Comparison of ENCODE assay signal across 10 cellular contexts in the genomic region with DNA sequence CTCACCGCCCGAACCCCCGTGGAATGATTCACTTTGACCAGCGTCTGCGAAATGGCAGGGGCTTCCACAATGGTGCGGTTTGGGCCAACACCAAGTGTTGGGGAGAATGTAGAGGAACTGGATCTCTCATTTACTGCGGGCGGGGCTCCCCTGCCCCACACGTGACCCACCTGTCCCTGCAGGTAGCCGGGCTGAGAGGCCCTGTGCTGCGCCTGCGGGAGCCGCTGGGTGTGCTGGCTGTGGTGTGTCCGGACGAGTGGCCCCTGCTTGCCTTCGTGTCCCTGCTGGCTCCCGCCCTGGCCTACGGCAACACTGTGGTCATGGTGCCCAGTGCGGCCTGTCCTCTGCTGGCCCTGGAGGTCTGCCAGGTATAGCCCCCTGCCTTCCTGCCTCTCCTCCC. TPM values are rescaled to one million over a fixed set of nuclear protein-coding genes. Genes with fewer than 3 reads are reported as not detected.
DNase-seq lines count a peak whose midpoint lies in the region; ATAC-seq and TF ChIP-seq lines count a peak whose summit lies in the region.
"Had no signal": no experiment of that assay in that cellular context is flagged by ENCODE, and none has a peak within 500 bp of the region (broad histone marks: within the 10 kb centered on the region; RNA-seq: fewer than 3 reads in every experiment).

No MANE protein-coding gene starts in this region.

- H3K9me3 ChIP-seq in heart right ventricle = no peaks in the 10 kb centered on the region

- WGBS in heart right ventricle, 2 donors = 93 to 94% methylated on average over 19 of the region's 19 CpGs
- WGBS in urinary bladder = 81% methylated on average over 19 of the region's 19 CpGs

- H3K27me3 ChIP-seq in heart right ventricle = no peaks in the 10 kb centered on the region

- H3K4me3 ChIP-seq in heart right ventricle (no peak overlapping the region), urinary bladder (ENCODE audit: low read depth, low read length) (no peak overlapping the region)

- H3K27ac Mint-ChIP-seq in activated naive CD8-positive, alpha-beta T cell = peak overlapping the region; percentile 28
- peak overlapping the region; percentile 100 for H3K27ac Mint-ChIP-seq in memory B cell

- H3K4me1 ChIP-seq in heart right ventricle (peaks cover 6 to 39% (median 23%) of the 10 kb centered on the region in 9 donors), urinary bladder (ENCODE audit: insufficient read depth) (no peaks in the 10 kb centered on the region)

- no peaks in the 10 kb centered on the region for H3K27me3 Mint-ChIP-seq in activated naive CD8-positive, alpha-beta T cell
- H3K27me3 Mint-ChIP-seq in memory B cell = no peaks in the 10 kb centered on the region

- peaks cover 0 to 39% (median 7%) of the 10 kb centered on the region in 9 donors for H3K36me3 ChIP-seq in heart right ventricle
- H3K36me3 ChIP-seq in urinary bladder (ENCODE audit: insufficient read depth) = peaks cover 2% of the 10 kb centered on the region

- peaks cover 40% of the 10 kb centered on the region for H3K4me1 Mint-ChIP-seq in activated naive CD8-positive, alpha-beta T cell (ENCODE audit: low read depth)
- H3K4me1 Mint-ChIP-seq in memory B cell = peaks cover 15% of the 10 kb centered on the region

- no peaks in the 10 kb centered on the region for H3K9me3 Mint-ChIP-seq in activated naive CD8-positive, alpha-beta T cell (ENCODE audit: low read depth)
- H3K9me3 Mint-ChIP-seq in memory B cell = peaks cover 3% of the 10 kb centered on the region

- H3K27ac ChIP-seq in heart right ventricle (peak overlapping the region; percentile 58 to 86 (median 74)), urinary bladder (ENCODE audit: low read depth) (peak overlapping the region; percentile 70)

- H3K4me3 Mint-ChIP-seq in activated naive CD8-positive, alpha-beta T cell = no peak overlapping the region
- no peak overlapping the region for H3K4me3 Mint-ChIP-seq in memory B cell

- ATAC-seq in heart right ventricle = peak in 1 of 8 donors; percentile 9
- no peak for ATAC-seq in Right ventricle myocardium superior (ENCODE audit: poor library complexity)
- no peak for ATAC-seq in memory B cell (ENCODE audit: low read depth)
- no peak for ATAC-seq in GM19351 (IDR thresholded peaks at IDR 0.05; ENCODE audit: unreplicated experiment)

- TF ChIP-seq CTCF in heart right ventricle (IDR thresholded peaks at IDR 0.05) = no peak

- H3K36me3 Mint-ChIP-seq in activated naive CD8-positive, alpha-beta T cell = peaks cover 4% of the 10 kb centered on the region
- H3K36me3 Mint-ChIP-seq in memory B cell = peaks cover 15% of the 10 kb centered on the region

- intact Hi-C loops in heart right ventricle (cut with DNase I) = no loop called here
- intact Hi-C loops in Right ventricle myocardium superior (cut with DNase I) = no loop called here

- DNase-seq in heart right ventricle (no peak), Right ventricle myocardium superior (no peak), memory B cell (ENCODE audit: low spot score in 2 of 2) (no peak), islet precursor cell (no peak), T1000 (lab: John Stamatoyannopoulos, UW) (no peak)
- DNase-seq: activated gamma-delta T cell, dermis blood vessel endothelial cell had no signal

RNA-seq across cellular contexts. Expression of gene FLT3LG, which starts 5.8 kb away (rescaled TPM):
- total RNA-seq in heart right ventricle (10 to 100 TPM in 1 of 10 donors, 1 to 10 TPM in 9; 1.6 to 14.8 (median 3.1) TPM), Right ventricle myocardium superior (3.6 TPM), urinary bladder (3.4 TPM)
- polyA plus RNA-seq in heart right ventricle (10 to 100 TPM in 1 of 2 donors, 1 to 10 TPM in 1; 4.2 to 14.0 TPM), urinary bladder (18.8 TPM)

RNA-seq across cellular contexts. Expression of gene ALDH16A1, which starts 15.2 kb away (rescaled TPM):
- total RNA-seq in heart right ventricle = 10 to 100 TPM in 3 of 10 donors, 1 to 10 TPM in 7; 4.4 to 14.9 (median 7.4) TPM
- polyA plus RNA-seq in heart right ventricle = 10 to 100 TPM; 17.8 to 19.9 TPM
- total RNA-seq in Right ventricle myocardium superior = 10.8 TPM
- total RNA-seq in urinary bladder = 14.2 TPM
- 34.7 TPM for polyA plus RNA-seq in urinary bladder

RNA-seq across cellular contexts. Expression of gene PIH1D1, which starts 16.6 kb away (rescaled TPM):
- total RNA-seq in heart right ventricle (10 to 100 TPM; 15.7 to 42.1 (median 25.7) TPM), Right ventricle myocardium superior (28.1 TPM), urinary bladder (49.6 TPM)
- polyA plus RNA-seq in heart right ventricle (10 to 100 TPM; 32.5 to 60.0 TPM), urinary bladder (69.6 TPM)

RNA-seq across cellular contexts. Expression of gene RPL13A, which starts 19.2 kb away (rescaled TPM):
- 1,000 to 10,000 TPM; 1,171 to 1,844 (median 1,328) TPM for total RNA-seq in heart right ventricle
- polyA plus RNA-seq in heart right ventricle = 1,000 to 10,000 TPM; 1,376 to 2,740 TPM
- 1,304 TPM for total RNA-seq in Right ventricle myocardium superior
- total RNA-seq in urinary bladder = 2,198 TPM
- polyA plus RNA-seq in urinary bladder = 3,726 TPM

RNA-seq across cellular contexts. Expression of gene SLC17A7, which starts 26.9 kb away (rescaled TPM):
- total RNA-seq in heart right ventricle (1 to 10 TPM in 4 of 10 donors, under 1 TPM in 6; 0.17 to 2.3 (median 0.86) TPM), Right ventricle myocardium superior (1.8 TPM), urinary bladder (0.85 TPM)
- polyA plus RNA-seq in heart right ventricle (1 to 10 TPM in 1 of 2 donors, under 1 TPM in 1; 0.88 to 2.0 TPM), urinary bladder (2.1 TPM)
